In genomic region chr11:98130117-98130625, GRCh38 we compare ENCODE assay signal across 8 cellular contexts.
"Had no signal": no experiment of that assay in that cellular context is flagged by ENCODE, and none has a peak within 500 bp of the region (broad histone marks: within the 10 kb centered on the region; RNA-seq: fewer than 3 reads in every experiment).

No MANE protein-coding gene starts in this region.

- DNase-seq: GDM1, GF-D8 had no signal

- ATAC-seq: GM12878 had no signal

- FAIRE-seq: G401.6, GM12878, GM12891, GM12892, GM18507, GM19239 had no signal

- H3K4me3 ChIP-seq: GM12878 had no signal
